ENCODE assay signal across 1 cellular context in the genomic region with DNA sequence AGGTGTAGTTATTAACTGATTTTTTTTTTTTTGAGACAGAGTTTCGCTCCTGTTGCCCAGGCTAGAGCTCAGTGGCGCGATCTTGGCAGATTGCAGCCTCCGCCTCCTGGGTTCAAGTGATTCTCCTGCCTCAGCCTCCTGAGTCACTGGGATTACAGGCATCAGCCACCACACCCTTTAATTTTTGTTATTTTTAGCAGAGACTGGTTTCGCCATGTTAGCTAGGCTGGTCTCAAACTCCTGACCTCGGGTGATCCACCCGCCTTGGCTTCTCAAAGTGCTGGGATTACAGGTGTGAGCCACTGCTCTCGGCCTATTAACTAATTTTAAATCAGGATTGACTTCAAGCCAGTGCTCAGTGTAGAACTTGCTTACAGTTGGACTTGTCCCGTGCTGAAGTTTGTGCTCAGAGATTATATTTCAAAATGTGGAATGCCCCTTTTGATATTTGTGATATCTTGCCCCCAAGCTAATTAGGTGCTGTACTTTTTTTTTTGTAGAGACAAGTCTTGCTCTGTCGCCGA.
TF ChIP-seq lines count a peak whose summit lies in the region.

No MANE protein-coding gene starts in this region.

TF ChIP-seq in GM12878, 131 proteins besides CTCF, POLR2A, EP300 and RAD21:
- TF ChIP-seq, protein P1, sequence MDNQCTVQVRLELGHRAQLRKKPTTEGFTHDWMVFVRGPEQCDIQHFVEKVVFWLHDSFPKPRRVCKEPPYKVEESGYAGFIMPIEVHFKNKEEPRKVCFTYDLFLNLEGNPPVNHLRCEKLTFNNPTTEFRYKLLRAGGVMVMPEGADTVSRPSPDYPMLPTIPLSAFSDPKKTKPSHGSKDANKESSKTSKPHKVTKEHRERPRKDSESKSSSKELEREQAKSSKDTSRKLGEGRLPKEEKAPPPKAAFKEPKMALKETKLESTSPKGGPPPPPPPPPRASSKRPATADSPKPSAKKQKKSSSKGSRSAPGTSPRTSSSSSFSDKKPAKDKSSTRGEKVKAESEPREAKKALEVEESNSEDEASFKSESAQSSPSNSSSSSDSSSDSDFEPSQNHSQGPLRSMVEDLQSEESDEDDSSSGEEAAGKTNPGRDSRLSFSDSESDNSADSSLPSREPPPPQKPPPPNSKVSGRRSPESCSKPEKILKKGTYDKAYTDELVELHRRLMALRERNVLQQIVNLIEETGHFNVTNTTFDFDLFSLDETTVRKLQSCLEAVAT (IDR thresholded peaks at IDR 0.05), result 0 out of 2 replicates have a peak, but pooled peaks have one; percentile 27
- TF ChIP-seq BHLHE40 (IDR thresholded peaks at IDR 0.05; ENCODE audit: borderline replicate concordance in 1 of 2, low read depth in 2 of 2, low read length in 1 of 2), result no peak
